In genomic region chr1:53732912-53733317, GRCh38 we compare ENCODE assay signal across 17 cellular contexts. TPM values are rescaled to one million over a fixed set of nuclear protein-coding genes. Genes with fewer than 3 reads are reported as not detected.
DNase-seq lines count a peak whose midpoint lies in the region; ATAC-seq and TF ChIP-seq lines count a peak whose summit lies in the region.
"Had no signal": no experiment of that assay in that cellular context is flagged by ENCODE, and none has a peak within 500 bp of the region (broad histone marks: within the 10 kb centered on the region; RNA-seq: fewer than 3 reads in every experiment).

No MANE protein-coding gene starts in this region.

- H3K4me3 ChIP-seq in foreskin fibroblast (ENCODE audit: low read depth in 1 of 2, low read length in 2 of 2) (peak overlapping the region; percentile 32 to 50), coronary artery (no peak overlapping the region), neuronal stem cell (ENCODE audit: low read length in 2 of 2) (no peak overlapping the region)
- H3K4me3 ChIP-seq: HAP-1, transverse colon had no signal

- H3K14ac ChIP-seq in neuronal stem cell (ENCODE audit: low read length): no peak overlapping the region

- H2BK120ac ChIP-seq in neuronal stem cell (ENCODE audit: low read depth, low read length): no peak overlapping the region

- no peaks in the 10 kb centered on the region for H3K79me1 ChIP-seq in neuronal stem cell (ENCODE audit: low read depth, low read length)

- TF ChIP-seq CTCF in foreskin fibroblast (IDR thresholded peaks at IDR 0.05; ENCODE audit: low read depth, low read length): no peak
- no peak for TF ChIP-seq CTCF in coronary artery (IDR thresholded peaks at IDR 0.05)

- no peak overlapping the region for H2AFZ ChIP-seq in neuronal stem cell (ENCODE audit: low read length)

- ATAC-seq in HG03432 (IDR thresholded peaks at IDR 0.05; ENCODE audit: unreplicated experiment) (no peak), HG03457 (IDR thresholded peaks at IDR 0.05; ENCODE audit: unreplicated experiment) (no peak)
- ATAC-seq: activated CD8-positive, alpha-beta T cell treated with anti-CD3 and anti-CD28 coated beads, Interleukin-2, amount 10 ng/mL, durations not matched to agents 7 days and 5 days; natural killer cell had no signal

- no peak overlapping the region for H3K18ac ChIP-seq in neuronal stem cell (ENCODE audit: low read length)

- H2AK5ac ChIP-seq in neuronal stem cell (ENCODE audit: low read depth, low read length): no peak overlapping the region

- no peaks in the 10 kb centered on the region for H3K36me3 ChIP-seq in neuronal stem cell (replicated peaks in 1 of 2; ENCODE audit: control insufficient read depth in 2 of 2, insufficient read depth in 2 of 2, low read length in 2 of 2)
- H3K36me3 ChIP-seq: HAP-1, transverse colon had no signal

- no CpG with 5 or more reads among the region's 6 CpGs for WGBS in neuronal stem cell (ENCODE audit: extremely low coverage in 2 of 2, insufficient read length in 2 of 2, insufficient replicate concordance in 1 of 2), 2 donors

- H2BK5ac ChIP-seq in neuronal stem cell (ENCODE audit: low read length): no peak overlapping the region

- no peak overlapping the region for H4K8ac ChIP-seq in neuronal stem cell (ENCODE audit: low read depth, low read length)

- H3K4me1 ChIP-seq in neuronal stem cell (ENCODE audit: control insufficient read depth in 2 of 2, insufficient read depth in 1 of 2, low read depth in 1 of 2, low read length in 2 of 2): peaks cover 0 to 2% of the 10 kb centered on the region in 2 donors
- H3K4me1 ChIP-seq: HAP-1 had no signal

- H3K9ac ChIP-seq in neuronal stem cell (ENCODE audit: low read depth, low read length, poor library complexity): no peak overlapping the region

- no peak overlapping the region for H3K4ac ChIP-seq in neuronal stem cell (ENCODE audit: low read length)

- no peak overlapping the region for H4K91ac ChIP-seq in neuronal stem cell (ENCODE audit: low read depth, low read length, poor library complexity)

- peaks cover 12 to 94% (median 22%) of the 10 kb centered on the region in 3 experiments for H3K27me3 ChIP-seq in neuronal stem cell (ENCODE audit: control insufficient read depth in 3 of 3, insufficient read depth in 3 of 3, low read depth in 1 of 3, low read length in 3 of 3)

- DNase-seq in A172 (ENCODE audit: low spot score): peak; percentile 54
- peak; percentile 92 for DNase-seq in HCEC 1CT
- peak; percentile 65 for DNase-seq in amniotic stem cell (lab: John Stamatoyannopoulos, UW)
- DNase-seq in foreskin fibroblast: peak; percentile 87 to 91
- DNase-seq in coronary artery (ENCODE audit: low spot score): no peak
- no peak for DNase-seq in neuronal stem cell (ENCODE audit: low spot score)
- DNase-seq: 8988T; activated CD8-positive, alpha-beta T cell treated with anti-CD3 and anti-CD28 coated beads, Interleukin-2, amount 10 ng/mL, durations not matched to agents 7 days and 5 days; activated effector memory CD4-positive, alpha-beta T cell treated with anti-CD3 and anti-CD28 coated beads, Interleukin-2, amount 50 U/mL, for 16 hours; cortex of kidney; natural killer cell; NCI-H1105 treated with DMSO at 0.1 percent for 48 hours; stimulated activated CD4-positive, alpha-beta T cell treated with anti-CD3 and anti-CD28 coated beads, Interleukin-12 subunit alpha, Interleukin-12 subunit beta, amount 100 ng/mL, for 4 hours; transverse colon had no signal

- H2BK15ac ChIP-seq in neuronal stem cell (ENCODE audit: low read length): no peak overlapping the region

- no peak overlapping the region for H3K4me2 ChIP-seq in neuronal stem cell (ENCODE audit: insufficient read depth, low read length, poor library complexity, severe bottlenecking)

- H3K23ac ChIP-seq in neuronal stem cell (ENCODE audit: low read depth, low read length, poor library complexity): no peak overlapping the region

- no peak overlapping the region for H2BK12ac ChIP-seq in neuronal stem cell (ENCODE audit: low read length)

- peaks cover 0 to 1% of the 10 kb centered on the region in 2 donors for H3K9me3 ChIP-seq in neuronal stem cell (replicated peaks in 1 of 2; ENCODE audit: control insufficient read depth in 2 of 2, insufficient read depth in 1 of 2, low read depth in 1 of 2, low read length in 2 of 2)
- H3K9me3 ChIP-seq: HAP-1, transverse colon had no signal

- H3K27ac ChIP-seq in coronary artery (no peak overlapping the region), neuronal stem cell (replicated peaks; ENCODE audit: low read length) (no peak overlapping the region)

RNA-seq across cellular contexts. Expression of gene GLIS1, which starts 6.0 kb away (rescaled TPM):
- 0.14 TPM in 1 of 2 replicates, not detected in the other for total RNA-seq in A172 (2014; rRNA removed; shearing (Covaris generic))
- 0.08 TPM for polyA plus RNA-seq in neuronal stem cell (2013, experiment 1 of 2)
- polyA plus RNA-seq in neuronal stem cell (2013, experiment 2 of 2): 0.10 TPM
- total RNA-seq: activated CD8-positive, alpha-beta T cell treated with anti-CD3 and anti-CD28 coated beads, Interleukin-2, amount 10 ng/mL, durations not matched to agents 7 days and 5 days; natural killer cell had no signal

Comparison
In these comparisons a context has a peak if more than half of its experiments do, and no peak if none do; other contexts are left out.
1. DNase-seq: peak in A172 (single experiment), HCEC 1CT (single experiment), amniotic stem cell (single experiment) and foreskin fibroblast (2 of 2); none in coronary artery (single experiment) and neuronal stem cell (single experiment).
2. H3K4me3 ChIP-seq: peak in foreskin fibroblast (2 of 2); none in coronary artery (single experiment) and neuronal stem cell (0 of 2).